2 cellular contexts compared by ENCODE assay signal in the genomic region with DNA sequence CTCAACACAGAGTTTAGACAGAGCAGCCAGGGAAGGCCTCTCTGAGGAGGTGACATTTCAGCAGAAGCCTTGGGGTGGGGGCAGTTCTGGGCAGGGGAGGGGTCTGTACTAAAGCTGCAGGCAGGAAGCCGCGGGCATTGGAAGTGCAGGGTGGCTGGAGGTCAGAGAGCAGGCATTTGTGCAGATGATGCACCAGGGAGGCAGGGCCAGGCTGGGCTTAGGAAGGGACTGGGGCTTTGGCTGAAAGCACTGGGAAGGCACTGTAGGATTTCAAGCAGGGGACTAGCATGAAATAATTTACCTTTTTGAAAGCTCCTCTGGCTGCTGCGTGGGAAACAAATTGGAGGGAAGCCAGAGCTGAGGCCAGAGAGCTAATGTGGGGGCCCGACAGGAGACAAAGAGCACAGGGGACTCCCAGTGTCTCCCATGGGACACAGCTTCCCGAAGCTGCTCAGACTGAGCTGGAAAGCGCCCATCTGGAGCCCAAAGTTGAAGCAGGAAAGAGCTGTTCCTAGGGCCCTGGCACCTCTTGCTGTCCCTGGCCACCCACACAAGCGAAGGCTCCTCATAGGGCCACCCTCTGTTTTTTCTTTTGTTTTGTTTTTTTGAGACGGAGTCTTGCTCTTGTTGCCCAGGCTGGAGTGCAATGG.
TF ChIP-seq lines count a peak whose summit lies in the region.

No MANE protein-coding gene starts in this region.

TF ChIP-seq in IMR-90, 13 proteins besides CTCF, POLR2A, EP300 and RAD21:
- TF ChIP-seq SMC3 (IDR thresholded peaks at IDR 0.05; ENCODE audit: low read depth, low read length) (no peak), CEBPB (IDR thresholded peaks at IDR 0.05; ENCODE audit: low read depth, low read length) (no peak), BHLHE40 (IDR thresholded peaks at IDR 0.05; ENCODE audit: low read depth, low read length) (no peak)

TF ChIP-seq in GM23338, 12 proteins besides CTCF, POLR2A, EP300 and RAD21:
- TF ChIP-seq ZNF114 (CRISPR knock-in tag; IDR thresholded peaks at IDR 0.05) (no peak), EZH2phosphoT487 (IDR thresholded peaks at IDR 0.05; ENCODE audit: unreplicated experiment) (no peak), EZH2 (IDR thresholded peaks at IDR 0.05; ENCODE audit: low read depth, unreplicated experiment) (no peak), CREB1 (CRISPR knock-in tag; IDR thresholded peaks at IDR 0.05; ENCODE audit: low read depth) (no peak), STAT1 (IDR thresholded peaks at IDR 0.05; ENCODE audit: unreplicated experiment) (no peak)
- TF ChIP-seq, protein P1, sequence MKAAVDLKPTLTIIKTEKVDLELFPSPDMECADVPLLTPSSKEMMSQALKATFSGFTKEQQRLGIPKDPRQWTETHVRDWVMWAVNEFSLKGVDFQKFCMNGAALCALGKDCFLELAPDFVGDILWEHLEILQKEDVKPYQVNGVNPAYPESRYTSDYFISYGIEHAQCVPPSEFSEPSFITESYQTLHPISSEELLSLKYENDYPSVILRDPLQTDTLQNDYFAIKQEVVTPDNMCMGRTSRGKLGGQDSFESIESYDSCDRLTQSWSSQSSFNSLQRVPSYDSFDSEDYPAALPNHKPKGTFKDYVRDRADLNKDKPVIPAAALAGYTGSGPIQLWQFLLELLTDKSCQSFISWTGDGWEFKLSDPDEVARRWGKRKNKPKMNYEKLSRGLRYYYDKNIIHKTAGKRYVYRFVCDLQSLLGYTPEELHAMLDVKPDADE (IDR thresholded peaks at IDR 0.05) = no peak
